8 cellular contexts compared by ENCODE assay signal in genomic region chr18:61972389-61973264, GRCh38.
DNase-seq lines count a peak whose midpoint lies in the region; ATAC-seq and TF ChIP-seq lines count a peak whose summit lies in the region.

No MANE protein-coding gene starts in this region.

- no peak overlapping the region for H3K4me3 ChIP-seq in right lobe of liver

- DNase-seq in NCI-H2029 treated with DMSO at 0.1 percent for 48 hours (lab: John Stamatoyannopoulos, UW) (peak; percentile 10), right lobe of liver (no peak), posterior cingulate gyrus (no peak), mucosa of gallbladder (ENCODE audit: low spot score) (no peak), GDM1 (lab: John Stamatoyannopoulos, UW) (no peak)

- no peaks in the 10 kb centered on the region for H3K36me3 ChIP-seq in right lobe of liver

- H3K4me1 ChIP-seq in right lobe of liver = no peaks in the 10 kb centered on the region

- no peaks in the 10 kb centered on the region for H3K9me3 ChIP-seq in right lobe of liver

- WGBS in right lobe of liver (ENCODE audit: insufficient coverage, low coverage, low lambda C conversion rate, missing lambda C conversion rate) = 58% methylated on average over 3 of the region's 4 CpGs

- H3K27ac ChIP-seq in right lobe of liver = no peak overlapping the region

- intact Hi-C loops in right lobe of liver (cut with DNase I) = no loop called here
- intact Hi-C loops in posterior cingulate gyrus (cut with DNase I) = no loop called here

- peak; percentile 80 for ATAC-seq in GM18858 (IDR thresholded peaks at IDR 0.05; ENCODE audit: unreplicated experiment)
- peak; percentile 90 for ATAC-seq in HG02588 (IDR thresholded peaks at IDR 0.05; ENCODE audit: unreplicated experiment)
- ATAC-seq in right lobe of liver = peak in 3 of 4 donors; percentile 36 to 60 (median 38)
- no peak for ATAC-seq in activated CD4-positive, CD25-positive, alpha-beta regulatory T cell treated with anti-CD3 and anti-CD28 coated beads, Interleukin-2, amount 50 U/mL, for 24 hours

- no peaks in the 10 kb centered on the region for H3K27me3 ChIP-seq in right lobe of liver

- no peak for TF ChIP-seq POLR2A in right lobe of liver (IDR thresholded peaks at IDR 0.05)

- no peak for TF ChIP-seq CTCF in right lobe of liver (IDR thresholded peaks at IDR 0.05)

Comparison
In these comparisons a context has a peak if more than half of its experiments do, and no peak if none do; other contexts are left out.
1. ATAC-seq: peak in GM18858 (single experiment), HG02588 (single experiment) and right lobe of liver (3 of 4); none in activated CD4-positive, CD25-positive, alpha-beta regulatory T cell treated with anti-CD3 and anti-CD28 coated beads, Interleukin-2, amount 50 U/mL, for 24 hours (0 of 2).